In genomic region chr3:33256249-33256648, GRCh38 we compare ENCODE assay signal across 18 cellular contexts. TPM values are rescaled to one million over a fixed set of nuclear protein-coding genes. Genes with fewer than 3 reads are reported as not detected.
DNase-seq lines count a peak whose midpoint lies in the region; ATAC-seq, FAIRE-seq and TF ChIP-seq lines count a peak whose summit lies in the region.
"Had no signal": no experiment of that assay in that cellular context is flagged by ENCODE, and none has a peak within 500 bp of the region (broad histone marks: within the 10 kb centered on the region; RNA-seq: fewer than 3 reads in every experiment).

No MANE protein-coding gene starts in this region.

- no peak for TF ChIP-seq POLR2A in K562 (conservative IDR thresholded peaks at IDR 0.05)

- H3K4me3 ChIP-seq in HAP-1 (no peak overlapping the region), K562 (no peak overlapping the region)
- H3K4me3 ChIP-seq: A549, GM12878 had no signal

- H3K4me1 Mint-ChIP-seq in CD14-positive monocyte, result no peaks in the 10 kb centered on the region
- H3K4me1 Mint-ChIP-seq: CD8-positive, alpha-beta memory T cell; IgD-negative memory B cell had no signal

- 11% methylated on average over 2 of the region's 2 CpGs for WGBS in K562 (ENCODE audit: insufficient coverage, low coverage, missing lambda C conversion rate)

- H2AFZ ChIP-seq in K562 (ENCODE audit: low read depth, low read length), result no peak overlapping the region

- no peak overlapping the region for H3K4me2 ChIP-seq in K562 (ENCODE audit: insufficient read depth, low read length)
- H3K4me2 ChIP-seq: A549, KMS-11 had no signal

- H3K9me3 ChIP-seq in HAP-1 (no peaks in the 10 kb centered on the region), K562 (replicated peaks; ENCODE audit: control insufficient read depth, insufficient read depth, low read depth, low read length) (no peaks in the 10 kb centered on the region)
- H3K9me3 ChIP-seq: A549, Caco-2 had no signal

- BruUV-seq in K562 (replicated peaks; lab: Mats Ljungman, UMichigan), result no TSS peak

- no peaks in the 10 kb centered on the region for H3K36me3 Mint-ChIP-seq in CD14-positive monocyte
- H3K36me3 Mint-ChIP-seq: CD8-positive, alpha-beta memory T cell; IgD-negative memory B cell had no signal

- no peak overlapping the region for H3K27ac ChIP-seq in K562 (ENCODE audit: extremely low read depth, low read depth, low read length)
- H3K27ac ChIP-seq: A549, KMS-11 had no signal

- no peak overlapping the region for H3K4me3 Mint-ChIP-seq in CD14-positive monocyte
- H3K4me3 Mint-ChIP-seq: CD8-positive, alpha-beta memory T cell; IgD-negative memory B cell had no signal

- no peak for FAIRE-seq in K562 (lab: Jason Lieb, UNC)
- FAIRE-seq: GM12878, GM18507 had no signal

- no peak overlapping the region for H3K27ac Mint-ChIP-seq in CD14-positive monocyte
- H3K27ac Mint-ChIP-seq: CD8-positive, alpha-beta memory T cell; IgD-negative memory B cell had no signal

- no peak for TF ChIP-seq EP300 in K562 (IDR thresholded peaks at IDR 0.05; ENCODE audit: low read length)

- peaks cover 0 to 9% (median 2%) of the 10 kb centered on the region in 7 donors for H3K9me3 Mint-ChIP-seq in CD14-positive monocyte
- H3K9me3 Mint-ChIP-seq: CD8-positive, alpha-beta memory T cell had no signal

- H3K27me3 Mint-ChIP-seq in CD14-positive monocyte (ENCODE audit: low read depth in 3 of 3), result peaks cover 2 to 6% (median 4%) of the 10 kb centered on the region in 3 donors

- POLR2A ChIA-PET in K562 (lab: Yijun Ruan, JAX), result interaction anchor here (0.7 kb wide), 1 partner anchor 139 kb away, joined by 5 read pairs; no protein-coding TSS in a partner anchor

- TF ChIP-seq CTCF in K562 (IDR thresholded peaks at IDR 0.05 in 2 of 3, conservative IDR thresholded peaks at IDR 0.05 in 1 of 3; ENCODE audit: insufficient read depth in 2 of 3, low read depth in 1 of 3, low read length in 3 of 3) (no peak), CD14-positive monocyte (IDR thresholded peaks at IDR 0.05) (no peak)

- no peaks in the 10 kb centered on the region for H4K20me1 ChIP-seq in K562 (replicated peaks; ENCODE audit: control insufficient read depth, insufficient read depth, low read length)

- in situ Hi-C loops in HAP-1 (cut with MboI; ENCODE audit: low sequenced_read_pairs) (no loop called here), K562 (cut with MboI) (no loop called here)

- CTCF ChIA-PET in K562 (lab: Yijun Ruan, JAX; ENCODE audit: low intra/inter-chr PET ratio), result no interaction called here

- H3K9me1 ChIP-seq in K562 (ENCODE audit: control insufficient read depth, insufficient read depth, low read length), result no peaks in the 10 kb centered on the region

- H3K4me1 ChIP-seq in HAP-1 (peaks cover 8% of the 10 kb centered on the region), K562 (replicated peaks in 1 of 2; ENCODE audit: control insufficient read depth in 2 of 2, insufficient read depth in 2 of 2, low read length in 2 of 2) (no peaks in the 10 kb centered on the region)
- H3K4me1 ChIP-seq: A549, Caco-2 had no signal

- DNase-seq in ELF-1 (ENCODE audit: low read depth, low spot score) (peak; percentile 40), HAP-1 (ENCODE audit: low spot score in 2 of 2) (peak; percentile 52 to 68), NCI-H69 (lab: John Stamatoyannopoulos, UW) (peak; percentile 56), K562 (ENCODE audit: extremely low read depth in 1 of 4, low spot score in 3 of 4) (no peak), HUDEP-2 (lab: John Stamatoyannopoulos, UW; ENCODE audit: unreplicated experiment in 76 of 76) (no peak), CD14-positive monocyte (ENCODE audit: low spot score) (no peak)
- DNase-seq: Caco-2; CD8-positive, alpha-beta memory T cell; DMS53 had no signal

- ATAC-seq in K562 (peak; percentile 39), HG03196 (IDR thresholded peaks at IDR 0.05; ENCODE audit: unreplicated experiment) (no peak), GM19351 (IDR thresholded peaks at IDR 0.05; ENCODE audit: unreplicated experiment) (no peak)
- ATAC-seq: A549, GM12878 had no signal

- TF ChIP-seq RAD21 in K562 (CRISPR knock-in tag; conservative IDR thresholded peaks at IDR 0.05 in 1 of 2, IDR thresholded peaks at IDR 0.05 in 1 of 2), result no peak

- H3K9ac ChIP-seq in K562 (ENCODE audit: insufficient read depth in 1 of 2, low read depth in 2 of 2, low read length in 2 of 2), result no peak overlapping the region
- H3K9ac ChIP-seq: KMS-11 had no signal

- H3K27me3 ChIP-seq in HAP-1 (ENCODE audit: low read depth) (no peaks in the 10 kb centered on the region), K562 (ENCODE audit: control insufficient read depth in 2 of 2, insufficient read depth in 2 of 2, low read length in 2 of 2) (no peaks in the 10 kb centered on the region)

- no peaks in the 10 kb centered on the region for H3K36me3 ChIP-seq in HAP-1 (replicated peaks)
- H3K36me3 ChIP-seq in K562 (ENCODE audit: control insufficient read depth, insufficient read depth, low read length), result no peaks in the 10 kb centered on the region

- intact Hi-C loops in K562 (cut with micrococcal nuclease) (loop anchor here (5.0 kb wide), 1 partner anchor 116 kb away; no protein-coding TSS in a partner anchor), CD14-positive monocyte (cut with micrococcal nuclease) (no loop called here)

- H3K79me2 ChIP-seq in K562 (ENCODE audit: control insufficient read depth, insufficient read depth, low read length), result no peaks in the 10 kb centered on the region

TF ChIP-seq in K562, 482 proteins besides CTCF, POLR2A, EP300 and RAD21:
- no peak for TF ChIP-seq ETV1 (tag; conservative IDR thresholded peaks at IDR 0.05; ENCODE audit: low read depth)
- no peak for TF ChIP-seq HLTF (IDR thresholded peaks at IDR 0.05)
- no peak for TF ChIP-seq ATF4 (CRISPR knock-in tag; IDR thresholded peaks at IDR 0.05)
- TF ChIP-seq SMAD2 (IDR thresholded peaks at IDR 0.05; ENCODE audit: low read depth, low read length), result no peak
- no peak for TF ChIP-seq RHOXF2B (CRISPR knock-in tag; conservative IDR thresholded peaks at IDR 0.05)

RNA-seq across cellular contexts. Expression of gene FBXL2, which starts 21.0 kb away (rescaled TPM):
- 15.1 and 18.8 TPM in 2 replicates for total RNA-seq in K562 (2011; cell fraction: chromatin; rRNA removed; ENCODE audit: low replicate concordance)
- 8.7 and 8.8 TPM in 2 replicates for total RNA-seq in K562 (2011; cell fraction: nucleolus; rRNA removed)
- 10.3 and 17.6 TPM in 2 replicates for total RNA-seq in K562 (2011; cell fraction: nucleoplasm; rRNA removed)
- 1.3 and 1.5 TPM in 2 replicates for total RNA-seq in K562 (2014; rRNA removed)
- 1.8 and 1.9 TPM in 2 replicates for total RNA-seq in K562 (2014; rRNA removed; fragmentation: Illumina TruSeq; extraction: Trizol)
- total RNA-seq in K562 (2015; rRNA removed; fragmentation: Illumina TruSeq; extraction: Trizol), result 1.7 TPM in 2 replicates
- 1.6 and 2.2 TPM in 2 replicates for total RNA-seq in K562 (2021)
- 5.5 and 6.9 TPM in 2 replicates for polyA plus RNA-seq in K562 (2011; rRNA removed)
- 4.6 TPM in 2 replicates for polyA plus RNA-seq in K562 (2011; cell fraction: cytosol; rRNA removed)
- polyA plus RNA-seq in K562 (2011; cell fraction: nucleus; rRNA removed), result 26.6 and 29.0 TPM in 2 replicates
- polyA plus RNA-seq in K562 (2012), result 2.0 and 4.4 TPM in 2 replicates
- polyA plus RNA-seq in K562 (2014; fragmentation: Illumina TruSeq; extraction: Trizol), result 1.1 and 1.8 TPM in 2 replicates
- 1 to 10 TPM; 2.2 to 2.4 TPM for polyA plus RNA-seq in K562 (2014; fragmentation: Nextera tagmentation; extraction: Ambion mirVana)
- 2.4 and 6.3 TPM in 2 replicates for polyA plus RNA-seq in K562 (2014; rRNA removed)
- 4.6 and 5.1 TPM in 2 replicates for polyA minus RNA-seq in K562 (2011; rRNA and poly(A)+ RNA removed)
- polyA minus RNA-seq in K562 (2011; cell fraction: cytosol; rRNA and poly(A)+ RNA removed), result 1.6 and 2.5 TPM in 2 replicates
- 6.2 and 6.9 TPM in 2 replicates for polyA minus RNA-seq in K562 (2011; cell fraction: nucleus; rRNA and poly(A)+ RNA removed)
- polyA plus RNA-seq in CD14-positive monocyte, result not detected
- total RNA-seq: CD8-positive, alpha-beta memory T cell; HT-29 had no signal
- polyA plus RNA-seq: CD8-positive, alpha-beta memory T cell; IgD-negative memory B cell had no signal

RNA-seq across cellular contexts. Expression of gene SUSD5, which starts 37.6 kb away (rescaled TPM):
- not detected in 2 replicates for total RNA-seq in K562 (2011; cell fraction: chromatin; rRNA removed; ENCODE audit: low replicate concordance)
- not detected in 2 replicates for total RNA-seq in K562 (2011; cell fraction: nucleolus; rRNA removed)
- not detected in 2 replicates for total RNA-seq in K562 (2011; cell fraction: nucleoplasm; rRNA removed)
- total RNA-seq in K562 (2014; rRNA removed), result not detected in 2 replicates
- total RNA-seq in K562 (2014; rRNA removed; fragmentation: Illumina TruSeq; extraction: Trizol), result not detected in 2 replicates
- total RNA-seq in K562 (2015; rRNA removed; fragmentation: Illumina TruSeq; extraction: Trizol), result not detected in 2 replicates
- total RNA-seq in K562 (2021), result not detected in 2 replicates
- not detected in 2 replicates for polyA plus RNA-seq in K562 (2011; rRNA removed)
- polyA plus RNA-seq in K562 (2011; cell fraction: cytosol; rRNA removed), result not detected in 2 replicates
- polyA plus RNA-seq in K562 (2011; cell fraction: nucleus; rRNA removed), result not detected in 2 replicates
- polyA plus RNA-seq in K562 (2012), result 0.03 TPM in 1 of 2 replicates, not detected in the other
- polyA plus RNA-seq in K562 (2014; fragmentation: Illumina TruSeq; extraction: Trizol), result not detected in 2 replicates
- not detected for polyA plus RNA-seq in K562 (2014; fragmentation: Nextera tagmentation; extraction: Ambion mirVana)
- polyA plus RNA-seq in K562 (2014; rRNA removed), result not detected in 2 replicates
- polyA minus RNA-seq in K562 (2011; rRNA and poly(A)+ RNA removed), result not detected in 2 replicates
- polyA minus RNA-seq in K562 (2011; cell fraction: cytosol; rRNA and poly(A)+ RNA removed), result not detected in 2 replicates
- not detected in 2 replicates for polyA minus RNA-seq in K562 (2011; cell fraction: nucleus; rRNA and poly(A)+ RNA removed)
- not detected for polyA plus RNA-seq in CD14-positive monocyte
- total RNA-seq: Caco-2; CD8-positive, alpha-beta memory T cell; H4 had no signal
- polyA plus RNA-seq: CD8-positive, alpha-beta memory T cell; IgD-negative memory B cell had no signal

Comparison
In these comparisons a context has a peak if more than half of its experiments do, and no peak if none do; other contexts are left out.
1. DNase-seq: peak in ELF-1 (single experiment), HAP-1 (2 of 2) and NCI-H69 (single experiment); none in K562 (0 of 4), HUDEP-2 (0 of 76) and CD14-positive monocyte (single experiment).